ENCODE assay signal across 15 cellular contexts in the genomic region with DNA sequence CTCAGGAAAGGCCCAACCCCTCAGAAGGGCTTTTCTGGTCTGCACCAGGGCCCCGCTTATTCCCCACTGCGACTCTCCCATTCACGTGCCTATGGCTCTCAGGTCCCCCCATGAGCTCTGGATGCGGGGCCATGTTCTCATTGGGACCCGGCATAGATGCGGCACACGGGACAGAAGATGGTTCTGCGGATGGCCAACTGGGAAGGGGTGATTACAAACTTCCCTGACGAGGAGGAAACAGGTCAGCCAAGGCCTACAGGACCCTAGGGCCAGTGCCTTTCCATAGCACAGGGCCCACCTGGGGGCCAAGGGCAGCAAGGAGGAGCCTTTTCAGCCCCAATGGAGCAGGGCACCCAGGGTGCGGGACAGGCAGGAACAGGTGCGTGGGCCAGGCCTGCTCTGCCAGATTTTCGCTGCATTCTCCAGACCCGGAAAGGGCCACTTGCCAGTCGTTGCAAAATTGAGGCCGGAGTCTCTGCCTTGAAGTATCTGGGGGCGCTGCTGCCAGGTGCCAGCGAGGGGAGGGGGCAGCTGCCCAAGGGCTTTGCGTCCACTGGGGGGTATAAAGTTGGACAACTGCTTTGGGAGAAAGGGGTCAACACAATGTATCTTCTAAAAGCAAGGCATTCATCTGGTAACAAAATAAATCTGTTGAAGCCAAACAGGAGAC. TPM values are rescaled to one million over a fixed set of nuclear protein-coding genes. Genes with fewer than 3 reads are reported as not detected.
A peak's percentile ranks its signal among the peaks of the same experiment; 100 is the strongest.
DNase-seq lines count a peak whose midpoint lies in the region; ATAC-seq and TF ChIP-seq lines count a peak whose summit lies in the region.
"Had no signal": no experiment of that assay in that cellular context is flagged by ENCODE, and none has a peak within 500 bp of the region (broad histone marks: within the 10 kb centered on the region; RNA-seq: fewer than 3 reads in every experiment).

No MANE protein-coding gene starts in this region.

- H3K9ac ChIP-seq in DND-41 (ENCODE audit: low read depth, low read length) = 0 out of 2 replicates have a peak overlapping the region, but pooled peaks have one; percentile 17
- no peak overlapping the region for H3K9ac ChIP-seq in H9 (ENCODE audit: extremely low read depth, insufficient read length, low read length)

- no peak overlapping the region for H3K4me2 ChIP-seq in DND-41 (ENCODE audit: insufficient read depth, low read length)
- H3K4me2 ChIP-seq in H9 (ENCODE audit: insufficient read depth, insufficient read length, low read length) = no peak overlapping the region

- intact Hi-C loops in adrenal gland (cut with DNase I) = no loop called here

- H3K23ac ChIP-seq in H9 (ENCODE audit: insufficient read length, low read depth, low read length) = no peak overlapping the region

- WGBS in adrenal gland, 4 donors = 85 to 92% (median 90%) methylated on average over 13 to 18 of the region's 18 CpGs
- WGBS in H9 (ENCODE audit: extremely low coverage, insufficient read length, low lambda C conversion rate) = no CpG with 5 or more reads among the region's 18 CpGs

- TF ChIP-seq POLR2A in adrenal gland (IDR thresholded peaks at IDR 0.05) = no peak

- H2BK12ac ChIP-seq in H9 (ENCODE audit: insufficient read length, low read depth, low read length) = no peak overlapping the region

- H3K27me3 ChIP-seq in DND-41 (ENCODE audit: insufficient read depth, low read length, poor library complexity) = no peaks in the 10 kb centered on the region
- H3K27me3 ChIP-seq in adrenal gland = no peaks in the 10 kb centered on the region
- H3K27me3 ChIP-seq in H9 (ENCODE audit: insufficient read depth, low read length) = no peaks in the 10 kb centered on the region
- H3K27me3 ChIP-seq: SJSA1 had no signal

- no peak overlapping the region for H3T11ph ChIP-seq in H9 (ENCODE audit: low read length)

- peaks cover 27% of the 10 kb centered on the region for H3K4me1 ChIP-seq in DND-41 (ENCODE audit: insufficient read depth, low read length)
- peaks cover 8 to 20% of the 10 kb centered on the region in 2 donors for H3K4me1 ChIP-seq in adrenal gland (replicated peaks in 1 of 2)
- H3K4me1 ChIP-seq in H9 (ENCODE audit: insufficient read depth, low read length) = no peaks in the 10 kb centered on the region; the same call in 1 of the 2 replicates

- H2BK20ac ChIP-seq in H9 (ENCODE audit: low read depth, low read length, poor library complexity, severe bottlenecking) = no peak overlapping the region

- H3K14ac ChIP-seq in H9 (ENCODE audit: insufficient read depth, low read length) = no peak overlapping the region

- peaks cover 9% of the 10 kb centered on the region for H3K4me1 Mint-ChIP-seq in activated T-helper 17 cell treated with anti-CD3 and anti-CD28 coated beads, Interleukin-2, amount 50 U/mL, for 72 hours
- peaks cover 29% of the 10 kb centered on the region for H3K4me1 Mint-ChIP-seq in glutamatergic neuron (ENCODE audit: low read depth, unreplicated experiment)
- peaks cover 34% of the 10 kb centered on the region for H3K4me1 Mint-ChIP-seq in progenitor cell of endocrine pancreas (ENCODE audit: low read depth)
- H3K4me1 Mint-ChIP-seq in H9 = peaks cover 21 to 55% of the 10 kb centered on the region in 2 experiments

- no peak overlapping the region for H4K5ac ChIP-seq in H9 (ENCODE audit: insufficient read length, low read depth, low read length)

- no peak for ATAC-seq in DND-41 (ENCODE audit: insufficient read depth, low read depth)
- no peak for ATAC-seq in activated T-helper 17 cell treated with anti-CD3 and anti-CD28 coated beads, Interleukin-2, amount 50 U/mL, for 72 hours (replicated peaks)

- H3K9me3 ChIP-seq in DND-41 (ENCODE audit: insufficient read depth, low read length, severe bottlenecking) = no peaks in the 10 kb centered on the region
- H3K9me3 ChIP-seq in adrenal gland (replicated peaks in 1 of 3) = no peaks in the 10 kb centered on the region
- H3K9me3 ChIP-seq in H9 (ENCODE audit: control insufficient read depth, low read depth, low read length) = no peaks in the 10 kb centered on the region
- H3K9me3 ChIP-seq: SJSA1 had no signal

- H2BK15ac ChIP-seq in H9 (ENCODE audit: low read depth, low read length) = no peak overlapping the region

- peak overlapping the region; percentile 17; the same call in 1 of the 2 replicates for H3K27ac ChIP-seq in DND-41 (ENCODE audit: low read length)
- H3K27ac ChIP-seq in adrenal gland = no peak overlapping the region
- no peak overlapping the region for H3K27ac ChIP-seq in H9 (ENCODE audit: insufficient read length, low read depth, low read length)
- H3K27ac ChIP-seq: SJSA1 had no signal

- H4K20me1 ChIP-seq in DND-41 (ENCODE audit: insufficient read depth, low read length) = peaks cover 100% of the 10 kb centered on the region
- peaks cover 2% of the 10 kb centered on the region for H4K20me1 ChIP-seq in H9 (ENCODE audit: control insufficient read depth, insufficient read depth, insufficient read length)

- no peak overlapping the region for H3K4ac ChIP-seq in H9 (ENCODE audit: low read depth, low read length)

- H3K79me1 ChIP-seq in H9 (ENCODE audit: insufficient read depth, low read depth, low read length, poor library complexity, severe bottlenecking) = peaks cover 2% of the 10 kb centered on the region

- H2BK120ac ChIP-seq in H9 (ENCODE audit: low read depth, low read length, poor library complexity, severe bottlenecking) = no peak overlapping the region

- H3K23me2 ChIP-seq in H9 (ENCODE audit: insufficient read length, low read depth, low read length, poor library complexity, severe bottlenecking) = no peaks in the 10 kb centered on the region

- no peak overlapping the region for H2AK5ac ChIP-seq in H9 (ENCODE audit: insufficient read length, low read length)

- H3K4me3 ChIP-seq in DND-41 (ENCODE audit: low read depth in 1 of 2, low read length in 2 of 2) (no peak overlapping the region), adrenal gland (no peak overlapping the region)
- H3K4me3 ChIP-seq: SJSA1 had no signal

- H3K18ac ChIP-seq in H9 (ENCODE audit: insufficient read length, low read depth, low read length) = no peak overlapping the region

- H3K4me3 Mint-ChIP-seq in activated T-helper 17 cell treated with anti-CD3 and anti-CD28 coated beads, Interleukin-2, amount 50 U/mL, for 72 hours = no peak overlapping the region
- H3K4me3 Mint-ChIP-seq in glutamatergic neuron (ENCODE audit: unreplicated experiment) (no peak overlapping the region), progenitor cell of endocrine pancreas (ENCODE audit: low read depth) (no peak overlapping the region), H9 (no peak overlapping the region)
- H3K4me3 Mint-ChIP-seq: activated B cell treated with CpG ODN at 0.5 μM for 24 hours; T-helper 2 cell treated with Interferon-gamma antibody and Interleukin-4, amounts not matched to agents 5 μg/mL and 100 μg/mL, for 36 hours had no signal

- peaks cover 95% of the 10 kb centered on the region for H3K36me3 Mint-ChIP-seq in activated T-helper 17 cell treated with anti-CD3 and anti-CD28 coated beads, Interleukin-2, amount 50 U/mL, for 72 hours (ENCODE audit: low read depth)
- no peaks in the 10 kb centered on the region for H3K36me3 Mint-ChIP-seq in glutamatergic neuron (ENCODE audit: unreplicated experiment)
- H3K36me3 Mint-ChIP-seq in progenitor cell of endocrine pancreas (ENCODE audit: insufficient read depth) = no peaks in the 10 kb centered on the region
- H3K36me3 Mint-ChIP-seq in H9 (ENCODE audit: insufficient read depth in 1 of 3, low read depth in 3 of 3) = peaks cover 25 to 69% (median 42%) of the 10 kb centered on the region in 3 experiments

- H4K8ac ChIP-seq in H9 (replicated peaks; ENCODE audit: insufficient read length, low read depth, low read length) = no peak overlapping the region

- no peak overlapping the region for H3K56ac ChIP-seq in H9 (ENCODE audit: insufficient read length, low read depth, low read length)

- H3K9me3 Mint-ChIP-seq in activated T-helper 17 cell treated with anti-CD3 and anti-CD28 coated beads, Interleukin-2, amount 50 U/mL, for 72 hours = no peaks in the 10 kb centered on the region
- H3K9me3 Mint-ChIP-seq in glutamatergic neuron (ENCODE audit: unreplicated experiment) = peaks cover 11% of the 10 kb centered on the region
- no peaks in the 10 kb centered on the region for H3K9me3 Mint-ChIP-seq in progenitor cell of endocrine pancreas (ENCODE audit: low read depth)
- H3K9me3 Mint-ChIP-seq in H9 = peaks cover 0 to 3% of the 10 kb centered on the region in 2 experiments; a peak in 1 of 5 replicates
- H3K9me3 Mint-ChIP-seq: activated B cell treated with CpG ODN at 0.5 μM for 24 hours; T-helper 2 cell treated with Interferon-gamma antibody and Interleukin-4, amounts not matched to agents 5 μg/mL and 100 μg/mL, for 36 hours had no signal

- H3K36me3 ChIP-seq in DND-41 (ENCODE audit: insufficient read depth, low read length) = peaks cover 100% of the 10 kb centered on the region
- H3K36me3 ChIP-seq in adrenal gland (replicated peaks in 1 of 2) = no peaks in the 10 kb centered on the region

- TF ChIP-seq CTCF in DND-41 (IDR thresholded peaks at IDR 0.05; ENCODE audit: borderline replicate concordance, extremely low read depth, low read length, poor library complexity, severe bottlenecking) = no peak
- no peak for TF ChIP-seq CTCF in glutamatergic neuron (IDR thresholded peaks at IDR 0.05; ENCODE audit: partially characterized antibody, unreplicated experiment)
- TF ChIP-seq CTCF in progenitor cell of endocrine pancreas (IDR thresholded peaks at IDR 0.05; ENCODE audit: unreplicated experiment) = no peak
- TF ChIP-seq CTCF in adrenal gland (IDR thresholded peaks at IDR 0.05) = no peak
- TF ChIP-seq CTCF in H9 (conservative IDR thresholded peaks at IDR 0.05) = no peak

- H3K27me3 Mint-ChIP-seq in activated T-helper 17 cell treated with anti-CD3 and anti-CD28 coated beads, Interleukin-2, amount 50 U/mL, for 72 hours = no peaks in the 10 kb centered on the region
- H3K27me3 Mint-ChIP-seq in glutamatergic neuron (ENCODE audit: unreplicated experiment) (peaks cover 14% of the 10 kb centered on the region), progenitor cell of endocrine pancreas (peaks cover 3% of the 10 kb centered on the region), H9 (ENCODE audit: low read depth) (no peaks in the 10 kb centered on the region; the same call in 1 of the 2 replicates)
- H3K27me3 Mint-ChIP-seq: activated B cell treated with CpG ODN at 0.5 μM for 24 hours had no signal

- H4K91ac ChIP-seq in H9 (ENCODE audit: insufficient read length, low read depth, low read length) = no peak overlapping the region

- H2BK5ac ChIP-seq in H9 (ENCODE audit: insufficient read length, low read length) = no peak overlapping the region

- peaks cover 100% of the 10 kb centered on the region for H3K79me2 ChIP-seq in DND-41 (ENCODE audit: insufficient read depth, low read length)
- no peaks in the 10 kb centered on the region; the same call in 1 of the 2 replicates for H3K79me2 ChIP-seq in H9 (ENCODE audit: insufficient read depth, low read length)

- H3K27ac Mint-ChIP-seq in activated T-helper 17 cell treated with anti-CD3 and anti-CD28 coated beads, Interleukin-2, amount 50 U/mL, for 72 hours = peak overlapping the region; percentile 17
- H3K27ac Mint-ChIP-seq in glutamatergic neuron (ENCODE audit: unreplicated experiment) (peak overlapping the region; percentile 28), progenitor cell of endocrine pancreas (peak overlapping the region; percentile 95), H9 (peak overlapping the region in 1 of 3 experiments; percentile 64; a peak in 2 of 7 replicates)
- H3K27ac Mint-ChIP-seq: activated B cell treated with CpG ODN at 0.5 μM for 24 hours; T-helper 2 cell treated with Interferon-gamma antibody and Interleukin-4, amounts not matched to agents 5 μg/mL and 100 μg/mL, for 36 hours had no signal

- H2AFZ ChIP-seq in DND-41 (ENCODE audit: low read depth, low read length) (no peak overlapping the region), H9 (ENCODE audit: low read length) (no peak overlapping the region)

- no peak for DNase-seq in DND-41
- no peak for DNase-seq in glutamatergic neuron
- DNase-seq in progenitor cell of endocrine pancreas (ENCODE audit: low spot score, unreplicated experiment) = no peak
- DNase-seq in NCI-H226 = no peak
- DNase-seq in adrenal gland = no peak
- no peak for DNase-seq in mucosa of gallbladder (ENCODE audit: low spot score)
- DNase-seq in H9 = no peak
- DNase-seq: activated B cell treated with CpG ODN at 0.5 μM for 24 hours; amniotic stem cell; NCI-H1930; NCI-H446 treated with DMSO at 0.1 percent for 48 hours; stimulated activated CD4-positive, alpha-beta T cell treated with anti-CD3 and anti-CD28 coated beads, Interleukin-1b, Interleukin-23, amount 100 ng/mL, for 48 hours had no signal

RNA-seq across cellular contexts. Expression of a gene that starts 20.5 kb away (rescaled TPM):
- 100 to 1,000 TPM; 130 to 233 TPM for total RNA-seq in activated T-helper 17 cell treated with anti-CD3 and anti-CD28 coated beads, Interleukin-2, amount 50 U/mL, for 72 hours
- total RNA-seq in glutamatergic neuron (ENCODE audit: unreplicated experiment) (205 TPM), progenitor cell of endocrine pancreas (42.2 and 51.5 TPM in 2 replicates), adrenal gland (1 to 10 TPM in 7 of 8 donors, under 1 TPM in 1; 0.69 to 6.4 (median 2.4) TPM), mucosa of gallbladder (9.4 TPM), H9 (2021) (217 TPM in 2 replicates)
- 1 to 10 TPM; 1.6 to 3.7 (median 1.8) TPM for polyA plus RNA-seq in adrenal gland
